Comparison of ENCODE assay signal across 4 cellular contexts in genomic region chr6:46851576-46851975, GRCh38. TPM values are rescaled to one million over a fixed set of nuclear protein-coding genes. Genes with fewer than 3 reads are reported as not detected.
"Had no signal": no experiment of that assay in that cellular context is flagged by ENCODE, and none has a peak within 500 bp of the region (broad histone marks: within the 10 kb centered on the region; RNA-seq: fewer than 3 reads in every experiment).

No MANE protein-coding gene starts in this region.

RNA-seq across cellular contexts. Expression of gene MEP1A, which starts 58.4 kb away (rescaled TPM):
- total RNA-seq: IMR-90, NCI-H460, PC-9, SJCRH30 had no signal
- polyA plus RNA-seq: IMR-90 had no signal
